ENCODE assay signal across 1 cellular context in the genomic region with DNA sequence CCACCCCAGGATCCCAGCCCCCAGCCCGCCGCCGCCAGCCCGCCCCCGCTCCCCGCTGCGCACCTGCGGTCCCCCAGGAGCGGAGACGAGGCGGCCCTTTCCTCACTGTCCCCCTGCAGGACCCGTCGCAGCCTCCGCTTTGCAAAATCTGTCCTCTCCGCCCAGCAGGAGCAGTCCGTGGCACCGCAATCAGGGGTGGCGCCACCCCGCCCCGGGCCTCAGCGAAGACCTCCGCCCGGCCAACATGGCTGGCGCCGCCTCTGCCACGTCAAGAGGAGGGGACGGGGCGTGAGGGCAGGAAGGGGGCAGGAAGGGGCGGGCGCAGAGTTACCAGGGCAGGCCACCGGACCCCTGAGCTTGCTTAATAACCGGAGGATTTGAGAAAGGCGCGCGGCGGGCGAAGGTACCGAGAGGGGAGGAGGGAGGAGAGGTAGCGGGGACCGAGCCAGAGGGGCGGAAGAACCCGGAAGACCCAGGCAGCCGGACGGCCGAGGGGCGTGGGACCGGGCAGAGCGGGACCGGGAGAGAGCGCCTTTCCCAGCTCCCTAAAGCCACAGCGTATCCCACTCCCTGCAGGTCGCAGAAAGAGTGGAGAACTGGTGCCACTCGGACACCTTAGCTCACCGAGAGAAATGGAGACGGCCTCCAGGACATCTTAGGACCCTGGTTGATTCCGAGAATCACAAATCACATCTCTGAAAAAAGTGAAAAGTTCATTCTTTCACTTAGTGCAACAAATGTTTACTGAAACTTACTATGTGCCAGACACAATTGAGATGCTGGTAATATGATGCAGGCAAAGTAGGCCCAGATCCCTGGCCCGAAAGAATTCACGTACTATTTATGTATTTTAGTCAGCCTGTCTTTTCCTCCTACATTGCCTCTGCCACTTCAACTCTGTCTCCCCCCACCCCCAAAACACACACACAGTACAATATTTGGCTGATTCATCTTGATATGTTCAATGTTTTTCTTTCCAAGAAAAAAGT.
TF ChIP-seq lines count a peak whose summit lies in the region.

Gene SEC23A (minus strand): TSS at position 267 of the 989 bp plus-strand sequence. CDS start 7,117 bp downstream, outside the sequence.

TF ChIP-seq in HepG2, 621 proteins besides CTCF, POLR2A, EP300 and RAD21 (continued from another document and continues in another):
- TF ChIP-seq, protein P1, sequence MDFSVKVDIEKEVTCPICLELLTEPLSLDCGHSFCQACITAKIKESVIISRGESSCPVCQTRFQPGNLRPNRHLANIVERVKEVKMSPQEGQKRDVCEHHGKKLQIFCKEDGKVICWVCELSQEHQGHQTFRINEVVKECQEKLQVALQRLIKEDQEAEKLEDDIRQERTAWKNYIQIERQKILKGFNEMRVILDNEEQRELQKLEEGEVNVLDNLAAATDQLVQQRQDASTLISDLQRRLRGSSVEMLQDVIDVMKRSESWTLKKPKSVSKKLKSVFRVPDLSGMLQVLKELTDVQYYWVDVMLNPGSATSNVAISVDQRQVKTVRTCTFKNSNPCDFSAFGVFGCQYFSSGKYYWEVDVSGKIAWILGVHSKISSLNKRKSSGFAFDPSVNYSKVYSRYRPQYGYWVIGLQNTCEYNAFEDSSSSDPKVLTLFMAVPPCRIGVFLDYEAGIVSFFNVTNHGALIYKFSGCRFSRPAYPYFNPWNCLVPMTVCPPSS (IDR thresholded peaks at IDR 0.05) = no peak
- TF ChIP-seq ZBTB39 (CRISPR knock-in tag; IDR thresholded peaks at IDR 0.05) (peak; percentile 93), SRSF1 (optimal IDR thresholded peaks at IDR 0.05; ENCODE audit: low read depth, low read length) (peak; percentile 98), ZNF350 (CRISPR knock-in tag; IDR thresholded peaks at IDR 0.05; ENCODE audit: borderline replicate concordance, low read depth) (peak; percentile 100), GATA4 (IDR thresholded peaks at IDR 0.05; ENCODE audit: borderline replicate concordance, low read depth) (peak; percentile 93), ZNF460 (CRISPR knock-in tag; IDR thresholded peaks at IDR 0.05; ENCODE audit: borderline replicate concordance) (peak; percentile 74; the same call in 1 of the 2 replicates), ZFP1 (CRISPR knock-in tag; IDR thresholded peaks at IDR 0.05) (peak; percentile 84; the same call in 1 of the 2 replicates), SYNCRIP (IDR thresholded peaks at IDR 0.05; ENCODE audit: insufficient read depth, low read depth, low read length) (no peak), KLF11 (CRISPR knock-in tag; IDR thresholded peaks at IDR 0.05) (peak; percentile 98; the same call in 1 of the 2 replicates), ZMYM3 (CRISPR knock-in tag; IDR thresholded peaks at IDR 0.05) (peak; percentile 86), HOMEZ (CRISPR knock-in tag; IDR thresholded peaks at IDR 0.05; ENCODE audit: low read depth) (peak; percentile 98), ZSCAN29 (CRISPR knock-in tag; conservative IDR thresholded peaks at IDR 0.05) (peak; percentile 99), HMG20A (CRISPR knock-in tag; IDR thresholded peaks at IDR 0.05; ENCODE audit: borderline replicate concordance) (peak; percentile 54), ZNF605 (CRISPR knock-in tag; IDR thresholded peaks at IDR 0.05) (peak; percentile 100), ZNF10 (CRISPR knock-in tag; IDR thresholded peaks at IDR 0.05; ENCODE audit: borderline replicate concordance, low read depth) (peak; percentile 69; the same call in 1 of the 2 replicates), KLF6 (CRISPR knock-in tag; IDR thresholded peaks at IDR 0.05) (peak; percentile 99), ZNF850 (CRISPR knock-in tag; conservative IDR thresholded peaks at IDR 0.05) (peak; percentile 95), SCMH1 (CRISPR knock-in tag; IDR thresholded peaks at IDR 0.05; ENCODE audit: borderline replicate concordance) (no peak), DMTF1 (CRISPR knock-in tag; IDR thresholded peaks at IDR 0.05) (no peak; the same call in 1 of the 2 replicates), MLLT10 (CRISPR knock-in tag; IDR thresholded peaks at IDR 0.05) (no peak)
- TF ChIP-seq, protein P2, sequence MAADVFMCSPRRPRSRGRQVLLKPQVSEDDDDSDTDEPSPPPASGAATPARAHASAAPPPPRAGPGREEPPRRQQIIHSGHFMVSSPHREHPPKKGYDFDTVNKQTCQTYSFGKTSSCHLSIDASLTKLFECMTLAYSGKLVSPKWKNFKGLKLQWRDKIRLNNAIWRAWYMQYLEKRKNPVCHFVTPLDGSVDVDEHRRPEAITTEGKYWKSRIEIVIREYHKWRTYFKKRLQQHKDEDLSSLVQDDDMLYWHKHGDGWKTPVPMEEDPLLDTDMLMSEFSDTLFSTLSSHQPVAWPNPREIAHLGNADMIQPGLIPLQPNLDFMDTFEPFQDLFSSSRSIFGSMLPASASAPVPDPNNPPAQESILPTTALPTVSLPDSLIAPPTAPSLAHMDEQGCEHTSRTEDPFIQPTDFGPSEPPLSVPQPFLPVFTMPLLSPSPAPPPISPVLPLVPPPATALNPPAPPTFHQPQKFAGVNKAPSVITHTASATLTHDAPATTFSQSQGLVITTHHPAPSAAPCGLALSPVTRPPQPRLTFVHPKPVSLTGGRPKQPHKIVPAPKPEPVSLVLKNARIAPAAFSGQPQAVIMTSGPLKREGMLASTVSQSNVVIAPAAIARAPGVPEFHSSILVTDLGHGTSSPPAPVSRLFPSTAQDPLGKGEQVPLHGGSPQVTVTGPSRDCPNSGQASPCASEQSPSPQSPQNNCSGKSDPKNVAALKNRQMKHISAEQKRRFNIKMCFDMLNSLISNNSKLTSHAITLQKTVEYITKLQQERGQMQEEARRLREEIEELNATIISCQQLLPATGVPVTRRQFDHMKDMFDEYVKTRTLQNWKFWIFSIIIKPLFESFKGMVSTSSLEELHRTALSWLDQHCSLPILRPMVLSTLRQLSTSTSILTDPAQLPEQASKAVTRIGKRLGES (CRISPR knock-in tag; IDR thresholded peaks at IDR 0.05; ENCODE audit: borderline replicate concordance) = peak; percentile 41
- TF ChIP-seq, protein P3, sequence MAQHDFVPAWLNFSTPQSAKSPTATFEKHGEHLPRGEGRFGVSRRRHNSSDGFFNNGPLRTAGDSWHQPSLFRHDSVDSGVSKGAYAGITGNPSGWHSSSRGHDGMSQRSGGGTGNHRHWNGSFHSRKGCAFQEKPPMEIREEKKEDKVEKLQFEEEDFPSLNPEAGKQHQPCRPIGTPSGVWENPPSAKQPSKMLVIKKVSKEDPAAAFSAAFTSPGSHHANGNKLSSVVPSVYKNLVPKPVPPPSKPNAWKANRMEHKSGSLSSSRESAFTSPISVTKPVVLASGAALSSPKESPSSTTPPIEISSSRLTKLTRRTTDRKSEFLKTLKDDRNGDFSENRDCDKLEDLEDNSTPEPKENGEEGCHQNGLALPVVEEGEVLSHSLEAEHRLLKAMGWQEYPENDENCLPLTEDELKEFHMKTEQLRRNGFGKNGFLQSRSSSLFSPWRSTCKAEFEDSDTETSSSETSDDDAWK (CRISPR knock-in tag; IDR thresholded peaks at IDR 0.05) = no peak
- TF ChIP-seq, protein P4, sequence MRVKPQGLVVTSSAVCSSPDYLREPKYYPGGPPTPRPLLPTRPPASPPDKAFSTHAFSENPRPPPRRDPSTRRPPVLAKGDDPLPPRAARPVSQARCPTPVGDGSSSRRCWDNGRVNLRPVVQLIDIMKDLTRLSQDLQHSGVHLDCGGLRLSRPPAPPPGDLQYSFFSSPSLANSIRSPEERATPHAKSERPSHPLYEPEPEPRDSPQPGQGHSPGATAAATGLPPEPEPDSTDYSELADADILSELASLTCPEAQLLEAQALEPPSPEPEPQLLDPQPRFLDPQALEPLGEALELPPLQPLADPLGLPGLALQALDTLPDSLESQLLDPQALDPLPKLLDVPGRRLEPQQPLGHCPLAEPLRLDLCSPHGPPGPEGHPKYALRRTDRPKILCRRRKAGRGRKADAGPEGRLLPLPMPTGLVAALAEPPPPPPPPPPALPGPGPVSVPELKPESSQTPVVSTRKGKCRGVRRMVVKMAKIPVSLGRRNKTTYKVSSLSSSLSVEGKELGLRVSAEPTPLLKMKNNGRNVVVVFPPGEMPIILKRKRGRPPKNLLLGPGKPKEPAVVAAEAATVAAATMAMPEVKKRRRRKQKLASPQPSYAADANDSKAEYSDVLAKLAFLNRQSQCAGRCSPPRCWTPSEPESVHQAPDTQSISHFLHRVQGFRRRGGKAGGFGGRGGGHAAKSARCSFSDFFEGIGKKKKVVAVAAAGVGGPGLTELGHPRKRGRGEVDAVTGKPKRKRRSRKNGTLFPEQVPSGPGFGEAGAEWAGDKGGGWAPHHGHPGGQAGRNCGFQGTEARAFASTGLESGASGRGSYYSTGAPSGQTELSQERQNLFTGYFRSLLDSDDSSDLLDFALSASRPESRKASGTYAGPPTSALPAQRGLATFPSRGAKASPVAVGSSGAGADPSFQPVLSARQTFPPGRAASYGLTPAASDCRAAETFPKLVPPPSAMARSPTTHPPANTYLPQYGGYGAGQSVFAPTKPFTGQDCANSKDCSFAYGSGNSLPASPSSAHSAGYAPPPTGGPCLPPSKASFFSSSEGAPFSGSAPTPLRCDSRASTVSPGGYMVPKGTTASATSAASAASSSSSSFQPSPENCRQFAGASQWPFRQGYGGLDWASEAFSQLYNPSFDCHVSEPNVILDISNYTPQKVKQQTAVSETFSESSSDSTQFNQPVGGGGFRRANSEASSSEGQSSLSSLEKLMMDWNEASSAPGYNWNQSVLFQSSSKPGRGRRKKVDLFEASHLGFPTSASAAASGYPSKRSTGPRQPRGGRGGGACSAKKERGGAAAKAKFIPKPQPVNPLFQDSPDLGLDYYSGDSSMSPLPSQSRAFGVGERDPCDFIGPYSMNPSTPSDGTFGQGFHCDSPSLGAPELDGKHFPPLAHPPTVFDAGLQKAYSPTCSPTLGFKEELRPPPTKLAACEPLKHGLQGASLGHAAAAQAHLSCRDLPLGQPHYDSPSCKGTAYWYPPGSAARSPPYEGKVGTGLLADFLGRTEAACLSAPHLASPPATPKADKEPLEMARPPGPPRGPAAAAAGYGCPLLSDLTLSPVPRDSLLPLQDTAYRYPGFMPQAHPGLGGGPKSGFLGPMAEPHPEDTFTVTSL (CRISPR knock-in tag; IDR thresholded peaks at IDR 0.05; ENCODE audit: borderline replicate concordance) = peak; percentile 85
- TF ChIP-seq, protein P5, sequence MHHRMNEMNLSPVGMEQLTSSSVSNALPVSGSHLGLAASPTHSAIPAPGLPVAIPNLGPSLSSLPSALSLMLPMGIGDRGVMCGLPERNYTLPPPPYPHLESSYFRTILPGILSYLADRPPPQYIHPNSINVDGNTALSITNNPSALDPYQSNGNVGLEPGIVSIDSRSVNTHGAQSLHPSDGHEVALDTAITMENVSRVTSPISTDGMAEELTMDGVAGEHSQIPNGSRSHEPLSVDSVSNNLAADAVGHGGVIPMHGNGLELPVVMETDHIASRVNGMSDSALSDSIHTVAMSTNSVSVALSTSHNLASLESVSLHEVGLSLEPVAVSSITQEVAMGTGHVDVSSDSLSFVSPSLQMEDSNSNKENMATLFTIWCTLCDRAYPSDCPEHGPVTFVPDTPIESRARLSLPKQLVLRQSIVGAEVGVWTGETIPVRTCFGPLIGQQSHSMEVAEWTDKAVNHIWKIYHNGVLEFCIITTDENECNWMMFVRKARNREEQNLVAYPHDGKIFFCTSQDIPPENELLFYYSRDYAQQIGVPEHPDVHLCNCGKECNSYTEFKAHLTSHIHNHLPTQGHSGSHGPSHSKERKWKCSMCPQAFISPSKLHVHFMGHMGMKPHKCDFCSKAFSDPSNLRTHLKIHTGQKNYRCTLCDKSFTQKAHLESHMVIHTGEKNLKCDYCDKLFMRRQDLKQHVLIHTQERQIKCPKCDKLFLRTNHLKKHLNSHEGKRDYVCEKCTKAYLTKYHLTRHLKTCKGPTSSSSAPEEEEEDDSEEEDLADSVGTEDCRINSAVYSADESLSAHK (CRISPR knock-in tag; IDR thresholded peaks at IDR 0.05; ENCODE audit: borderline replicate concordance) = no peak
- TF ChIP-seq, protein P6, sequence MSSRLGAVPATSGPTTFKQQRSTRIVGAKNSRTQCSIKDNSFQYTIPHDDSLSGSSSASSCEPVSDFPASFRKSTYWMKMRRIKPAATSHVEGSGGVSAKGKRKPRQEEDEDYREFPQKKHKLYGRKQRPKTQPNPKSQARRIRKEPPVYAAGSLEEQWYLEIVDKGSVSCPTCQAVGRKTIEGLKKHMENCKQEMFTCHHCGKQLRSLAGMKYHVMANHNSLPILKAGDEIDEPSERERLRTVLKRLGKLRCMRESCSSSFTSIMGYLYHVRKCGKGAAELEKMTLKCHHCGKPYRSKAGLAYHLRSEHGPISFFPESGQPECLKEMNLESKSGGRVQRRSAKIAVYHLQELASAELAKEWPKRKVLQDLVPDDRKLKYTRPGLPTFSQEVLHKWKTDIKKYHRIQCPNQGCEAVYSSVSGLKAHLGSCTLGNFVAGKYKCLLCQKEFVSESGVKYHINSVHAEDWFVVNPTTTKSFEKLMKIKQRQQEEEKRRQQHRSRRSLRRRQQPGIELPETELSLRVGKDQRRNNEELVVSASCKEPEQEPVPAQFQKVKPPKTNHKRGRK (CRISPR knock-in tag; IDR thresholded peaks at IDR 0.05) = peak; percentile 89
